32 cellular contexts compared by ENCODE assay signal in the genomic region with DNA sequence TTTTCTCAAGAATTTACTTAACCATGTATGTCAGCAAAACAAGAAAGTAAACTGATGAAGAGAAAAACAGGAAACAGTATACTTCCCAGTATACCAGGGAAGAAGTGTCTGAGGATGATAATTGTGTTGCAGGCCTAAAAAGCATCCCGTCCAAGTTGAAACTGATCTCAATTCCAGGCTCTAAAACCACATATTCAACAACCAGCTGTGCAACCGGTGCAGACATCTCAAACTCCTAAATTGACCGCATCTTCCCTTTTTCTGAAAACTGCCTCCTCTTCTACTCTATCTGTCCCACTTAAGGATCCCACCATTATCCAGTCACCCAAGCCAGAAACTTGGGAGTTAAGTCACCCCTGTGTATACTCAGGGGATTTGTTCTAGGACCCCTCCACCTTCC. TPM values are rescaled to one million over a fixed set of nuclear protein-coding genes. Genes with fewer than 3 reads are reported as not detected.
"Had no signal": no experiment of that assay in that cellular context is flagged by ENCODE, and none has a peak within 500 bp of the region (broad histone marks: within the 10 kb centered on the region; RNA-seq: fewer than 3 reads in every experiment).

No MANE protein-coding gene starts in this region.

- H3K4me3 ChIP-seq: ascending aorta, cardiac muscle cell, colonic mucosa, MG63 had no signal

- H3K27me3 ChIP-seq: ascending aorta, cardiac muscle cell, colonic mucosa, MG63 had no signal

- H3K36me3 ChIP-seq: ascending aorta, cardiac muscle cell, colonic mucosa, MG63 had no signal

- H3K27ac Mint-ChIP-seq: activated CD4-positive, alpha-beta memory T cell treated with anti-CD3 and anti-CD28 coated beads, Interleukin-2, amount 10 ng/mL, durations not matched to agents 7 days and 5 days; activated naive CD4-positive, alpha-beta T cell treated with anti-CD3 and anti-CD28 coated beads, Interleukin-2, amount 50 U/mL, for 24 hours; activated naive CD8-positive, alpha-beta T cell treated with anti-CD3 and anti-CD28 coated beads, Interleukin-2, amount 10 ng/mL, durations not matched to agents 7 days and 5 days; activated T-cell treated with anti-CD3 and anti-CD28 coated beads, Interleukin-2, amount 50 U/mL, for 72 hours; activated T-helper 17 cell treated with anti-CD3 and anti-CD28 coated beads, Interleukin-2, amount 50 U/mL, for 72 hours; WTC11 had no signal

- H3K27me3 Mint-ChIP-seq: activated naive CD4-positive, alpha-beta T cell treated with anti-CD3 and anti-CD28 coated beads, Interleukin-2, amount 50 U/mL, for 24 hours; activated T-helper 17 cell treated with anti-CD3 and anti-CD28 coated beads, Interleukin-2, amount 50 U/mL, for 72 hours; central memory CD8-positive, alpha-beta T cell had no signal

- H3K27ac ChIP-seq: ascending aorta, cardiac muscle cell, colonic mucosa had no signal

- H3K9me3 ChIP-seq: ascending aorta, colonic mucosa, MG63 had no signal

- H3K4me1 ChIP-seq: ascending aorta, colonic mucosa had no signal

- H3K36me3 Mint-ChIP-seq: activated naive CD4-positive, alpha-beta T cell treated with anti-CD3 and anti-CD28 coated beads, Interleukin-2, amount 50 U/mL, for 24 hours; activated naive CD8-positive, alpha-beta T cell treated with anti-CD3 and anti-CD28 coated beads, Interleukin-2, amount 10 ng/mL, durations not matched to agents 7 days and 5 days; WTC11 had no signal

- H3K4me1 Mint-ChIP-seq: activated CD4-positive, alpha-beta memory T cell treated with anti-CD3 and anti-CD28 coated beads, Interleukin-2, amount 10 ng/mL, durations not matched to agents 7 days and 5 days; activated naive CD4-positive, alpha-beta T cell treated with anti-CD3 and anti-CD28 coated beads, Interleukin-2, amount 50 U/mL, for 24 hours; activated naive CD8-positive, alpha-beta T cell treated with anti-CD3 and anti-CD28 coated beads, Interleukin-2, amount 10 ng/mL, durations not matched to agents 7 days and 5 days; activated T-helper 17 cell treated with anti-CD3 and anti-CD28 coated beads, Interleukin-2, amount 50 U/mL, for 72 hours; central memory CD8-positive, alpha-beta T cell; WTC11 had no signal

- H3K4me3 Mint-ChIP-seq: activated CD4-positive, alpha-beta memory T cell treated with anti-CD3 and anti-CD28 coated beads, Interleukin-2, amount 10 ng/mL, durations not matched to agents 7 days and 5 days; activated naive CD4-positive, alpha-beta T cell treated with anti-CD3 and anti-CD28 coated beads, Interleukin-2, amount 50 U/mL, for 24 hours; activated naive CD8-positive, alpha-beta T cell treated with anti-CD3 and anti-CD28 coated beads, Interleukin-2, amount 10 ng/mL, durations not matched to agents 7 days and 5 days; activated T-cell treated with anti-CD3 and anti-CD28 coated beads, Interleukin-2, amount 50 U/mL, for 72 hours; activated T-helper 17 cell treated with anti-CD3 and anti-CD28 coated beads, Interleukin-2, amount 50 U/mL, for 72 hours; central memory CD8-positive, alpha-beta T cell; WTC11 had no signal

- DNase-seq: activated CD4-positive, alpha-beta memory T cell treated with anti-CD3 and anti-CD28 coated beads, Interleukin-2, amount 10 ng/mL, durations not matched to agents 7 days and 5 days; activated CD4-positive, alpha-beta T cell treated with anti-CD3 and anti-CD28 coated beads for 4 hours; activated CD4-positive, CD25-positive, alpha-beta regulatory T cell treated with anti-CD3 and anti-CD28 coated beads, Interleukin-2, amount 50 U/mL, for 72 hours; activated effector memory CD4-positive, alpha-beta T cell treated with anti-CD3 and anti-CD28 coated beads, Interleukin-2, amount 50 U/mL, for 16 hours; activated naive CD4-positive, alpha-beta T cell treated with Interleukin-2 at 50 U/mL for 16 hours; activated naive CD8-positive, alpha-beta T cell treated with anti-CD3 and anti-CD28 coated beads, Interleukin-2, amount 10 ng/mL, durations not matched to agents 7 days and 5 days; activated T-cell treated with anti-CD3 and anti-CD28 coated beads, Interleukin-2, amount 50 U/mL, for 1 hour; activated T-cell treated with anti-CD3 and anti-CD28 coated beads, Interleukin-2, amount 50 U/mL, for 72 hours; amygdala; colonic mucosa; KG1; MG63; NCI-H1092; NCI-H1436 treated with DMSO at 0.1 percent for 48 hours; NCI-H1694 treated with DMSO at 0.1 percent for 48 hours; NCI-H2029; NCI-H345; NCI-H524 treated with DMSO at 0.1 percent for 48 hours; NK-92 treated with Interleukin-12 subunit alpha and Interleukin-12 subunit beta, amount 100 ng/mL, for 24 hours; Right ventricle myocardium superior; T1000 had no signal

- H3K9me3 Mint-ChIP-seq: activated CD4-positive, alpha-beta memory T cell treated with anti-CD3 and anti-CD28 coated beads, Interleukin-2, amount 10 ng/mL, durations not matched to agents 7 days and 5 days; activated naive CD4-positive, alpha-beta T cell treated with anti-CD3 and anti-CD28 coated beads, Interleukin-2, amount 50 U/mL, for 24 hours; activated naive CD8-positive, alpha-beta T cell treated with anti-CD3 and anti-CD28 coated beads, Interleukin-2, amount 10 ng/mL, durations not matched to agents 7 days and 5 days; activated T-cell treated with anti-CD3 and anti-CD28 coated beads, Interleukin-2, amount 50 U/mL, for 72 hours; activated T-helper 17 cell treated with anti-CD3 and anti-CD28 coated beads, Interleukin-2, amount 50 U/mL, for 72 hours; central memory CD8-positive, alpha-beta T cell; WTC11 had no signal

- ATAC-seq: activated T-cell treated with anti-CD3 and anti-CD28 coated beads, Interleukin-2, amount 50 U/mL, for 72 hours; activated T-helper 17 cell treated with anti-CD3 and anti-CD28 coated beads, Interleukin-2, amount 50 U/mL, for 72 hours; WTC11 had no signal

RNA-seq across cellular contexts. Expression of gene CCDC83, which starts 47.2 kb away (rescaled TPM):
- total RNA-seq: activated CD4-positive, alpha-beta memory T cell treated with anti-CD3 and anti-CD28 coated beads, Interleukin-2, amount 10 ng/mL, durations not matched to agents 7 days and 5 days; activated CD8-positive, alpha-beta memory T cell treated with anti-CD3 and anti-CD28 coated beads for 36 hours; activated naive CD8-positive, alpha-beta T cell treated with anti-CD3 and anti-CD28 coated beads, Interleukin-2, amount 10 ng/mL, durations not matched to agents 7 days and 5 days; activated T-cell treated with anti-CD3 and anti-CD28 coated beads, Interleukin-2, amount 50 U/mL, for 72 hours; activated T-helper 17 cell treated with anti-CD3 and anti-CD28 coated beads, Interleukin-2, amount 50 U/mL, for 72 hours; ascending aorta; cardiac muscle cell; chondrocyte; colonic mucosa; NCI-H460; Right ventricle myocardium superior; T-helper 1 cell treated with Interleukin-12 subunit alpha and Interleukin-12 subunit beta and Interleukin-4 antibody, amounts not matched to agents 30 ng/mL and 1 ng/mL, for 36 hours; T-helper 2 cell treated with Interferon-gamma antibody and Interleukin-4, amounts not matched to agents 100 ng/mL and 5 ng/mL, for 36 hours; WTC11 had no signal
